In the genomic region with DNA sequence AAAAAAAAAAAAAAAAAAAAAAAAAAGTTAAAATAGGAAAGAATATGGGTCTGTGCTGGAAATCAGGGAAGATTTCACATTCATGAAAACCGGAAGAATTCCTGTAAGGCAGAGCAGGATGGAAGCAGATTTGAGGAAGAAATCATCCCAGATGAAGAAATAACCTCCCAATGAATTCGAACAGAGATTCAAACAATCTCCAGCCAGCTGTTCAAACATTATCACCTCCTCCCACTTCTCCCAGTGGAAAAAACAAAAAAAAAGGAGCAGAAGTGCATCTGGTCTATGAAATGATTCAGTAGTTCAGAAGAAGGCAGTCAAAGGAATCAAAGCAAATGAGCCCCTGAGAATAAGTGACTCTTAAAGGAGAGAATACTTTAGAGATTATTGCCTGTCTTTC, we compare ENCODE assay signal across 28 cellular contexts. TPM values are rescaled to one million over a fixed set of nuclear protein-coding genes. Genes with fewer than 3 reads are reported as not detected.
DNase-seq lines count a peak whose midpoint lies in the region; ATAC-seq, FAIRE-seq and TF ChIP-seq lines count a peak whose summit lies in the region.
"Had no signal": no experiment of that assay in that cellular context is flagged by ENCODE, and none has a peak within 500 bp of the region (broad histone marks: within the 10 kb centered on the region; RNA-seq: fewer than 3 reads in every experiment).

No MANE protein-coding gene starts in this region.

- ATAC-seq in HG02970 (IDR thresholded peaks at IDR 0.05; ENCODE audit: low FRiP score, unreplicated experiment): no peak
- ATAC-seq: foreskin keratinocyte had no signal

- H3K27me3 ChIP-seq in ACC112 (ENCODE audit: insufficient read depth, low read length): no peaks in the 10 kb centered on the region
- H3K27me3 ChIP-seq: brain microvascular endothelial cell, heart left ventricle had no signal

- no peak for TF ChIP-seq POLR2A in GM12892 (IDR thresholded peaks at IDR 0.05; ENCODE audit: low read depth, low read length)

- no peak for FAIRE-seq in GM12892 (lab: Jason Lieb, UNC)
- FAIRE-seq: RCC 7860 had no signal

- H3K4me3 ChIP-seq in ACC112 (ENCODE audit: low read depth, low read length) (no peak overlapping the region), fibroblast of the aortic adventitia (ENCODE audit: low read depth, low read length) (no peak overlapping the region)
- H3K4me3 ChIP-seq: HAP-1, heart left ventricle had no signal

- no peak for TF ChIP-seq CTCF in fibroblast of the aortic adventitia (IDR thresholded peaks at IDR 0.05; ENCODE audit: insufficient read depth, low read length)

- H3K36me3 ChIP-seq in ACC112 (ENCODE audit: insufficient read depth, low read length): no peaks in the 10 kb centered on the region
- H3K36me3 ChIP-seq: brain microvascular endothelial cell, HAP-1, heart left ventricle had no signal

- no peaks in the 10 kb centered on the region for H3K4me1 ChIP-seq in ACC112 (ENCODE audit: control insufficient read depth, insufficient read depth, low read length, unreplicated experiment)
- H3K4me1 ChIP-seq: HAP-1, heart left ventricle had no signal

- no peaks in the 10 kb centered on the region for H3K79me2 ChIP-seq in ACC112 (ENCODE audit: control insufficient read depth, insufficient read depth, low read length, unreplicated experiment)

- H3K27ac ChIP-seq in ACC112 (ENCODE audit: low read depth, low read length): no peak overlapping the region
- H3K27ac ChIP-seq: brain microvascular endothelial cell, C4-2B, foreskin keratinocyte had no signal

- DNase-seq in DMS53 treated with DMSO at 0.1 percent for 48 hours (lab: John Stamatoyannopoulos, UW; ENCODE audit: unreplicated experiment) (peak; percentile 46), NCI-H69 (lab: John Stamatoyannopoulos, UW) (peak; percentile 66), fibroblast of the aortic adventitia (ENCODE audit: low read depth) (peak; percentile 12), GM12892 (ENCODE audit: insufficient read length) (no peak), A172 (ENCODE audit: low spot score) (no peak)
- DNase-seq: activated CD4-positive, alpha-beta T cell treated with anti-CD3 and anti-CD28 coated beads, Interleukin-2, amount 50 U/mL, for 4 hours; activated CD8-positive, alpha-beta memory T cell treated with anti-CD3 and anti-CD28 coated beads, Interleukin-2, amount 50 U/mL, for 4 hours; activated naive CD4-positive, alpha-beta T cell treated with anti-CD3 and anti-CD28 coated beads, Interleukin-2, amount 10 ng/mL, durations not matched to agents 7 days and 5 days; amniotic stem cell; brain microvascular endothelial cell; EL; foreskin keratinocyte; heart left ventricle; KBM-7; MM.1S; NCI-H2081 treated with DMSO at 0.1 percent for 48 hours; NCI-H510A; posterior cingulate gyrus; stimulated activated naive CD4-positive, alpha-beta T cell; T-helper 1 cell had no signal

- peak overlapping the region; percentile 58 for H2AFZ ChIP-seq in ACC112 (ENCODE audit: low read length, unreplicated experiment)

RNA-seq across cellular contexts. Expression of a gene that starts 33.1 kb away (rescaled TPM):
- 1.2 TPM in 1 of 2 replicates, not detected in the other for total RNA-seq in fibroblast of the aortic adventitia (ENCODE audit: low replicate concordance)
- polyA plus RNA-seq in GM12892 (2012; ENCODE audit: missing spikeins): not detected
- total RNA-seq in A172 (2014; rRNA removed; shearing (Covaris generic)): not detected in 2 replicates
- total RNA-seq: activated T-helper 1 cell treated with anti-CD3 and anti-CD28 coated beads, Interleukin-12 subunit alpha, Interleukin-12 subunit beta, Interleukin-2, Interleukin-4 antibody, amounts not matched to agents 30 ng/mL and 10 ng/mL and 1 ng/mL, durations not matched to agents 14 hours and 24 hours and 36 hours; chondrocyte; foreskin keratinocyte; HT-29 had no signal
- polyA plus RNA-seq: foreskin keratinocyte had no signal

RNA-seq across cellular contexts. Expression of a gene that starts 59.1 kb away (rescaled TPM):
- 33.0 and 88.2 TPM in 2 replicates for total RNA-seq in fibroblast of the aortic adventitia (ENCODE audit: low replicate concordance)
- 15.4 TPM for polyA plus RNA-seq in GM12892 (2012; ENCODE audit: missing spikeins)
- 39.3 and 42.0 TPM in 2 replicates for total RNA-seq in A172 (2014; rRNA removed; shearing (Covaris generic))

Comparison
In these comparisons a context has a peak if more than half of its experiments do, and no peak if none do; other contexts are left out.
1. DNase-seq: peak in DMS53 treated with DMSO at 0.1 percent for 48 hours (single experiment), NCI-H69 (single experiment) and fibroblast of the aortic adventitia (single experiment); none in GM12892 (single experiment) and A172 (single experiment).